In genomic region chr3:154775821-154776548, GRCh38 we compare ENCODE assay signal across 19 cellular contexts.
"Had no signal": no experiment of that assay in that cellular context is flagged by ENCODE, and none has a peak within 500 bp of the region (broad histone marks: within the 10 kb centered on the region; RNA-seq: fewer than 3 reads in every experiment).

No MANE protein-coding gene starts in this region.

- H3K27ac ChIP-seq: breast epithelium, gastrocnemius medialis, heart left ventricle, pancreas, tibial artery, vagina had no signal

- H3K36me3 ChIP-seq: breast epithelium, gastrocnemius medialis, heart left ventricle, pancreas, tibial artery, vagina had no signal

- H3K4me3 ChIP-seq: breast epithelium, gastrocnemius medialis, heart left ventricle, mucosa of descending colon, pancreas, tibial artery, vagina had no signal

- H3K27me3 ChIP-seq: breast epithelium, gastrocnemius medialis, heart left ventricle, pancreas, tibial artery, vagina had no signal

- H3K9me3 ChIP-seq: breast epithelium, gastrocnemius medialis, heart left ventricle, mucosa of descending colon, pancreas, tibial artery, vagina had no signal

- H3K4me1 ChIP-seq: breast epithelium, heart left ventricle, pancreas, tibial artery, vagina had no signal

- ATAC-seq: activated CD4-positive, CD25-positive, alpha-beta regulatory T cell treated with anti-CD3 and anti-CD28 coated beads, Interleukin-2, amount 50 U/mL, for 24 hours; heart left ventricle; left lobe of liver; mucosa of descending colon; naive thymus-derived CD4-positive, alpha-beta T cell; pancreas had no signal

- DNase-seq: activated CD4-positive, alpha-beta T cell treated with anti-CD3 and anti-CD28 coated beads, Interleukin-2, amount 50 U/mL, for 1 hour; activated CD8-positive, alpha-beta memory T cell treated with anti-CD3 and anti-CD28 coated beads for 24 hours; activated naive CD8-positive, alpha-beta T cell treated with anti-CD3 and anti-CD28 coated beads, Interleukin-2, amount 10 ng/mL, durations not matched to agents 7 days and 5 days; aorta; dermis blood vessel endothelial cell; heart left ventricle; mucosa of descending colon; naive thymus-derived CD4-positive, alpha-beta T cell; pancreas; stimulated activated CD4-positive, alpha-beta T cell treated with anti-CD3 and anti-CD28 coated beads, Interleukin-15, amount 100 ng/mL, for 24 hours; stimulated activated CD4-positive, alpha-beta T cell treated with anti-CD3 and anti-CD28 coated beads, Interleukin-4, amount 100 ng/mL, for 24 hours; stimulated activated naive CD4-positive, alpha-beta T cell had no signal

- FAIRE-seq: keratinocyte, pancreas had no signal
